In genomic region chr1:156748670-156749428, GRCh38 we compare ENCODE assay signal across 8 cellular contexts. TPM values are rescaled to one million over a fixed set of nuclear protein-coding genes. Genes with fewer than 3 reads are reported as not detected.
DNase-seq lines count a peak whose midpoint lies in the region; ATAC-seq and TF ChIP-seq lines count a peak whose summit lies in the region.

No MANE protein-coding gene starts in this region.

- CTCF ChIA-PET in activated CD4-positive, alpha-beta memory T cell treated with anti-CD3 and anti-CD28 coated beads for 36 hours (lab: Charles Lee), result interaction anchor here (4.1 kb wide), 1 partner anchor 22 kb away, joined by 75 read pairs; the partner anchor contains the start of genes ISG20L2 and METTL25B

- H3K4me3 ChIP-seq in HUES48 (ENCODE audit: low read depth, low read length) (peak overlapping the region; percentile 96), parathyroid adenoma (ENCODE audit: low read depth, low read length) (peak overlapping the region; percentile 83)

- DNase-seq in CD14-positive monocyte (ENCODE audit: low spot score) (no peak), foreskin keratinocyte (peak; percentile 64 to 81), GOT3 (lab: John Stamatoyannopoulos, UW) (no peak), cerebellar nuclear complex (lab: John Stamatoyannopoulos, UW) (no peak), cortex of kidney (lab: John Stamatoyannopoulos, UW) (no peak)
- DNase-seq in activated CD4-positive, alpha-beta memory T cell treated with anti-CD3 and anti-CD28 coated beads for 36 hours, result peak; percentile 49

- peak; percentile 15 for ATAC-seq in foreskin keratinocyte

- peak overlapping the region; percentile 80 for H3K4me2 ChIP-seq in parathyroid adenoma (ENCODE audit: low read length)

- H3K4me1 ChIP-seq in HUES48 (ENCODE audit: control insufficient read depth, insufficient read depth, low read length), result peaks cover 52% of the 10 kb centered on the region
- H3K4me1 ChIP-seq in foreskin keratinocyte, result peaks cover 28% of the 10 kb centered on the region
- H3K4me1 ChIP-seq in parathyroid adenoma, result peaks cover 21% of the 10 kb centered on the region

- peaks cover 33% of the 10 kb centered on the region for H3K79me2 ChIP-seq in parathyroid adenoma

- H3K36me3 ChIP-seq in HUES48 (ENCODE audit: control insufficient read depth, insufficient read depth, low read length), result peaks cover 18% of the 10 kb centered on the region
- no peaks in the 10 kb centered on the region for H3K36me3 ChIP-seq in parathyroid adenoma (ENCODE audit: control insufficient read depth, insufficient read depth, low read length)

- intact Hi-C loops in CD14-positive monocyte (cut with micrococcal nuclease), result loop anchor here in 1 of 2 donors (5.0 kb wide), 1 partner anchor 247 kb away; the partner anchor contains the start of gene MEF2D
- intact Hi-C loops in activated CD4-positive, alpha-beta memory T cell treated with anti-CD3 and anti-CD28 coated beads for 36 hours (cut with micrococcal nuclease), result no loop called here

- H3K9me3 Mint-ChIP-seq in CD14-positive monocyte, result no peaks in the 10 kb centered on the region
- H3K9me3 Mint-ChIP-seq in activated CD4-positive, alpha-beta memory T cell treated with anti-CD3 and anti-CD28 coated beads for 36 hours, result no peaks in the 10 kb centered on the region

- no peak overlapping the region for H2AFZ ChIP-seq in parathyroid adenoma

- H3K27me3 Mint-ChIP-seq in CD14-positive monocyte (ENCODE audit: low read depth in 3 of 3), result peaks cover 0 to 3% (median 2%) of the 10 kb centered on the region in 3 donors
- H3K27me3 Mint-ChIP-seq in activated CD4-positive, alpha-beta memory T cell treated with anti-CD3 and anti-CD28 coated beads for 36 hours, result no peaks in the 10 kb centered on the region

- H3K4me1 Mint-ChIP-seq in CD14-positive monocyte, result peaks cover 71% of the 10 kb centered on the region
- peaks cover 53% of the 10 kb centered on the region for H3K4me1 Mint-ChIP-seq in activated CD4-positive, alpha-beta memory T cell treated with anti-CD3 and anti-CD28 coated beads for 36 hours (ENCODE audit: low read depth)

- H3K27ac Mint-ChIP-seq in CD14-positive monocyte, result peak overlapping the region; percentile 87 to 98 (median 94)
- H3K27ac Mint-ChIP-seq in activated CD4-positive, alpha-beta memory T cell treated with anti-CD3 and anti-CD28 coated beads for 36 hours, result peak overlapping the region; percentile 94

- H3K9ac ChIP-seq in HUES48 (ENCODE audit: low read depth, low read length) (no peak overlapping the region), parathyroid adenoma (no peak overlapping the region)

- peaks cover 16 to 20% of the 10 kb centered on the region in 2 donors for H3K36me3 Mint-ChIP-seq in CD14-positive monocyte
- peaks cover 54% of the 10 kb centered on the region for H3K36me3 Mint-ChIP-seq in activated CD4-positive, alpha-beta memory T cell treated with anti-CD3 and anti-CD28 coated beads for 36 hours

- H3K9me3 ChIP-seq in HUES48 (ENCODE audit: control insufficient read depth, insufficient read depth, low read length), result no peaks in the 10 kb centered on the region
- H3K9me3 ChIP-seq in parathyroid adenoma (ENCODE audit: control insufficient read depth, low read length), result no peaks in the 10 kb centered on the region

- TF ChIP-seq CTCF in CD14-positive monocyte (IDR thresholded peaks at IDR 0.05), result no peak
- TF ChIP-seq CTCF in foreskin keratinocyte (conservative IDR thresholded peaks at IDR 0.05), result no peak
- TF ChIP-seq CTCF in parathyroid adenoma (IDR thresholded peaks at IDR 0.05), result no peak

- H3K27me3 ChIP-seq in HUES48 (ENCODE audit: control insufficient read depth, insufficient read depth, low read length) (no peaks in the 10 kb centered on the region), foreskin keratinocyte (no peaks in the 10 kb centered on the region), parathyroid adenoma (ENCODE audit: control insufficient read depth, insufficient read depth, low read length) (no peaks in the 10 kb centered on the region)

- POLR2A ChIA-PET in activated CD4-positive, alpha-beta memory T cell treated with anti-CD3 and anti-CD28 coated beads for 36 hours (lab: Charles Lee), result interaction anchor here (1.1 to 3.9 kb wide), 3 partner anchors 8 to 21 kb away, joined by 3 to 36 read pairs (median 11); partner anchors contain the start of genes ISG20L2, METTL25B and MRPL24

- peak overlapping the region; percentile 100 for H3K27ac ChIP-seq in HUES48 (ENCODE audit: low read depth, low read length)
- H3K27ac ChIP-seq in foreskin keratinocyte, result peak overlapping the region; percentile 100
- peak overlapping the region; percentile 99 for H3K27ac ChIP-seq in parathyroid adenoma

- H3K4me3 Mint-ChIP-seq in CD14-positive monocyte, result peak overlapping the region; percentile 88 to 97
- peak overlapping the region; percentile 93 for H3K4me3 Mint-ChIP-seq in activated CD4-positive, alpha-beta memory T cell treated with anti-CD3 and anti-CD28 coated beads for 36 hours

RNA-seq across cellular contexts. Expression of gene HDGF, which starts 2.6 kb away (rescaled TPM):
- polyA plus RNA-seq in CD14-positive monocyte, result 10 to 100 TPM; 23.9 to 49.9 TPM
- total RNA-seq in activated CD4-positive, alpha-beta memory T cell treated with anti-CD3 and anti-CD28 coated beads for 36 hours, result 100 to 1,000 TPM; 357 to 365 TPM
- 430 and 481 TPM in 2 replicates for total RNA-seq in foreskin keratinocyte
- polyA plus RNA-seq in foreskin keratinocyte, result 386 and 479 TPM in 2 replicates

RNA-seq across cellular contexts. Expression of gene MRPL24, which starts 8.0 kb away (rescaled TPM):
- polyA plus RNA-seq in CD14-positive monocyte, result 10 to 100 TPM; 38.4 to 47.0 TPM
- 100 to 1,000 TPM; 105 to 106 TPM for total RNA-seq in activated CD4-positive, alpha-beta memory T cell treated with anti-CD3 and anti-CD28 coated beads for 36 hours
- 117 and 145 TPM in 2 replicates for total RNA-seq in foreskin keratinocyte
- 173 and 199 TPM in 2 replicates for polyA plus RNA-seq in foreskin keratinocyte

RNA-seq across cellular contexts. Expression of gene PRCC, which starts 18.5 kb away (rescaled TPM):
- 10 to 100 TPM; 26.7 to 29.6 TPM for polyA plus RNA-seq in CD14-positive monocyte
- total RNA-seq in activated CD4-positive, alpha-beta memory T cell treated with anti-CD3 and anti-CD28 coated beads for 36 hours, result 10 to 100 TPM; 58.6 to 67.2 TPM
- total RNA-seq in foreskin keratinocyte, result 37.7 and 43.3 TPM in 2 replicates
- polyA plus RNA-seq in foreskin keratinocyte, result 54.1 and 62.2 TPM in 2 replicates

RNA-seq across cellular contexts. Expression of gene ISG20L2, which starts 20.3 kb away (rescaled TPM):
- polyA plus RNA-seq in CD14-positive monocyte (10 to 100 TPM; 17.2 to 18.1 TPM), foreskin keratinocyte (22.3 and 28.6 TPM in 2 replicates)
- 10 to 100 TPM; 35.6 to 36.8 TPM for total RNA-seq in activated CD4-positive, alpha-beta memory T cell treated with anti-CD3 and anti-CD28 coated beads for 36 hours
- 31.7 and 32.0 TPM in 2 replicates for total RNA-seq in foreskin keratinocyte

RNA-seq across cellular contexts. Expression of gene METTL25B, which starts 20.6 kb away (rescaled TPM):
- polyA plus RNA-seq in CD14-positive monocyte (1 to 10 TPM; 4.6 to 4.8 TPM), foreskin keratinocyte (19.7 TPM in 2 replicates)
- 10 to 100 TPM; 43.0 to 46.3 TPM for total RNA-seq in activated CD4-positive, alpha-beta memory T cell treated with anti-CD3 and anti-CD28 coated beads for 36 hours
- 13.8 and 15.7 TPM in 2 replicates for total RNA-seq in foreskin keratinocyte

Comparison
In these comparisons a context has a peak if more than half of its experiments do, and no peak if none do; other contexts are left out.
1. DNase-seq: peak in activated CD4-positive, alpha-beta memory T cell treated with anti-CD3 and anti-CD28 coated beads for 36 hours (single experiment) and foreskin keratinocyte (2 of 2); none in CD14-positive monocyte (single experiment), GOT3 (single experiment), cerebellar nuclear complex (0 of 2) and cortex of kidney (single experiment).
2. Peak in every context shown above with its lines, with median percentiles within 50 percentile points of each other: H3K27ac ChIP-seq.